In the genomic region with DNA sequence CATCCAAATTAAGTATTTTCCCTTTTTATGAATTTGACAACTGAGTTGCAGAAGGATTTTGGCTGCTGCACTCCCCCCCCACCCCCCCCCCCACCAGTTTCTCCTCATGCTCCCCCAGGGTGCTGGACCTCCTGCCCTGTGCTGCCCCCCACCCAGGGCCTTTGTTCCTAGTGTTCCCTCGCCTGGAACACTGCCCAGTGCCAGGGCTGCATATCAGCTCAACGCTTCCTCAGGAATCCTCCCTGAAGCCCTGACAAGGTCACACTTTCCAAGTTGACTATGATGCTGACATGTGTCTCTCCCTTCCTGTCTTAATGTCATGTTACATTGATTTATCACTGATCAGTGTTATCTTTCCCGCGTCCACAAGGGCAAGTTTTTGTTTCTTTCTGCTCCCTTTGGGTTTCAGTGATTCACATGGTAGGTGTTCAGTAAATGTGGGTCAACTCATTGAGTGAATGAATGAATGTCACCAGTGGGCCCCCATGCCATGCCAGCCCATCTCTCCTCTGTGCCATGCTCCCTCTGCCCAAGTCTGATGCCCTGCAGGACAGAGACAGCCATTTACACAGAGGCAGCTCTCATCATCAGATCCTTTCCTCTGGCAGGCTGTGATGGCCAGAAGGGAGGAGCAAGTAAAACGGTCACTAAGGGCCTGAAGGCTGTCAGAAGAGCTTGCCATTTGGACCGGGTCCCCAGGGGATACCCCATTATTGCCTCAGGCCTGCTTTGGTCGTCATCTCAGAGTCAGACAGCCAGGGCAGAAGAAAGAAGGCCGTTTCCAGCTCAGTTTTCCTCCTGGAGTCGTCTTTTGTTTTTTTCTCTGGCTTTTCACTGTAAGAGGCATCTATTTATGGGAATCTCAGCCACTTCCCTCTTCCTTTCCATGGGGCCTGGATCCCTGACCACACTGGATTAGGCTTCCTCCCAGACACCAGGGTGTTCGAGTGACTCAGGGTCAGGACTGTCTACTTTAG, we compare ENCODE assay signal across 15 cellular contexts.
DNase-seq lines count a peak whose midpoint lies in the region; ATAC-seq and TF ChIP-seq lines count a peak whose summit lies in the region.
"Had no signal": no experiment of that assay in that cellular context is flagged by ENCODE, and none has a peak within 500 bp of the region (broad histone marks: within the 10 kb centered on the region; RNA-seq: fewer than 3 reads in every experiment).

No MANE protein-coding gene starts in this region.

- no peaks in the 10 kb centered on the region for H3K9me3 ChIP-seq in right lobe of liver

- H3K9me3 Mint-ChIP-seq in effector memory CD8-positive, alpha-beta T cell, result no peaks in the 10 kb centered on the region
- H3K9me3 Mint-ChIP-seq in stimulated activated memory B cell treated with anti-CD40 and anti-IgM and Interleukin-4, amounts not matched to agents 10 μg/mL and 1 μg/mL and 100 μg/mL, for 72 hours, result peaks cover 5% of the 10 kb centered on the region

- H3K27ac Mint-ChIP-seq in effector memory CD8-positive, alpha-beta T cell, result peak overlapping the region; percentile 20 to 71
- peak overlapping the region; percentile 54 for H3K27ac Mint-ChIP-seq in stimulated activated memory B cell treated with anti-CD40 and anti-IgM and Interleukin-4, amounts not matched to agents 10 μg/mL and 1 μg/mL and 100 μg/mL, for 72 hours
- H3K27ac Mint-ChIP-seq: T-helper 1 cell treated with Interleukin-12 subunit alpha and Interleukin-12 subunit beta and Interleukin-4 antibody, amounts not matched to agents 30 μg/mL and 1 μg/mL, for 36 hours had no signal

- intact Hi-C loops in right lobe of liver (cut with DNase I), result no loop called here

- no peaks in the 10 kb centered on the region for H3K36me3 Mint-ChIP-seq in effector memory CD8-positive, alpha-beta T cell (ENCODE audit: insufficient read depth)
- H3K36me3 Mint-ChIP-seq in stimulated activated memory B cell treated with anti-CD40 and anti-IgM and Interleukin-4, amounts not matched to agents 10 μg/mL and 1 μg/mL and 100 μg/mL, for 72 hours, result peaks cover 76% of the 10 kb centered on the region

- H3K4me3 Mint-ChIP-seq in effector memory CD8-positive, alpha-beta T cell, result no peak overlapping the region
- no peak overlapping the region for H3K4me3 Mint-ChIP-seq in stimulated activated memory B cell treated with anti-CD40 and anti-IgM and Interleukin-4, amounts not matched to agents 10 μg/mL and 1 μg/mL and 100 μg/mL, for 72 hours
- H3K4me3 Mint-ChIP-seq: T-helper 1 cell treated with Interleukin-12 subunit alpha and Interleukin-12 subunit beta and Interleukin-4 antibody, amounts not matched to agents 30 μg/mL and 1 μg/mL, for 36 hours had no signal

- H3K27me3 ChIP-seq in right lobe of liver, result no peaks in the 10 kb centered on the region

- no peak overlapping the region for H3K4me3 ChIP-seq in right lobe of liver

- no peak overlapping the region for H3K27ac ChIP-seq in right lobe of liver
- H3K27ac ChIP-seq: C4-2B had no signal

- DNase-seq in HCEC 1CT, result peak; percentile 13
- DNase-seq in effector memory CD8-positive, alpha-beta T cell, result no peak
- DNase-seq in right lobe of liver, result no peak
- no peak for DNase-seq in erythroblast (lab: John Stamatoyannopoulos, UW)
- DNase-seq in GM20000 (ENCODE audit: low spot score), result no peak
- no peak for DNase-seq in stimulated activated CD4-positive, alpha-beta T cell treated with anti-CD3 and anti-CD28 coated beads, Interleukin-12 subunit alpha, Interleukin-12 subunit beta, amount 100 ng/mL, for 4 hours
- DNase-seq: activated CD4-positive, alpha-beta T cell treated with anti-CD3 and anti-CD28 coated beads, Interleukin-2, amount 50 U/mL, for 48 hours; activated effector memory CD4-positive, alpha-beta T cell treated with anti-CD3 and anti-CD28 coated beads, Interleukin-2, amount 50 U/mL, for 16 hours; central memory CD4-positive, alpha-beta T cell; NCI-H2029 treated with DMSO at 0.1 percent for 48 hours; stimulated activated CD4-positive, alpha-beta T cell treated with anti-CD3 and anti-CD28 coated beads, Interleukin-1b, Interleukin-23, amount 100 ng/mL, for 48 hours had no signal

- peaks cover 7 to 12% of the 10 kb centered on the region in 2 donors for H3K4me1 Mint-ChIP-seq in effector memory CD8-positive, alpha-beta T cell (ENCODE audit: low read depth in 2 of 2)
- peaks cover 7% of the 10 kb centered on the region for H3K4me1 Mint-ChIP-seq in stimulated activated memory B cell treated with anti-CD40 and anti-IgM and Interleukin-4, amounts not matched to agents 10 μg/mL and 1 μg/mL and 100 μg/mL, for 72 hours

- no peak for TF ChIP-seq POLR2A in right lobe of liver (IDR thresholded peaks at IDR 0.05)
- TF ChIP-seq POLR2A in erythroblast (IDR thresholded peaks at IDR 0.05; ENCODE audit: low read length), result no peak

- 73% methylated on average over 7 of the region's 10 CpGs for WGBS in right lobe of liver (ENCODE audit: insufficient coverage, low coverage, low lambda C conversion rate, missing lambda C conversion rate)

- ATAC-seq in effector memory CD8-positive, alpha-beta T cell (replicated peaks), result no peak
- ATAC-seq in right lobe of liver, result peak in 3 of 4 donors; percentile 17 to 55 (median 53)
- no peak for ATAC-seq in stimulated activated memory B cell treated with anti-CD40 and anti-IgM and Interleukin-4, amounts not matched to agents 10 μg/mL and 1 μg/mL and 100 μg/mL, for 72 hours
- no peak for ATAC-seq in HG03460 (IDR thresholded peaks at IDR 0.05; ENCODE audit: unreplicated experiment)

- no peaks in the 10 kb centered on the region for H3K4me1 ChIP-seq in right lobe of liver

- TF ChIP-seq CTCF in right lobe of liver (IDR thresholded peaks at IDR 0.05), result no peak
- TF ChIP-seq CTCF in GM20000 (IDR thresholded peaks at IDR 0.05; ENCODE audit: extremely low read depth, missing control alignments), result no peak

- H3K36me3 ChIP-seq in right lobe of liver, result no peaks in the 10 kb centered on the region

- no peaks in the 10 kb centered on the region for H3K27me3 Mint-ChIP-seq in effector memory CD8-positive, alpha-beta T cell
- H3K27me3 Mint-ChIP-seq in stimulated activated memory B cell treated with anti-CD40 and anti-IgM and Interleukin-4, amounts not matched to agents 10 μg/mL and 1 μg/mL and 100 μg/mL, for 72 hours, result no peaks in the 10 kb centered on the region

Comparison
In these comparisons a context has a peak if more than half of its experiments do, and no peak if none do; other contexts are left out.
1. ATAC-seq: peak in right lobe of liver (3 of 4); none in effector memory CD8-positive, alpha-beta T cell (single experiment), stimulated activated memory B cell treated with anti-CD40 and anti-IgM and Interleukin-4, amounts not matched to agents 10 μg/mL and 1 μg/mL and 100 μg/mL, for 72 hours (single experiment) and HG03460 (single experiment).